ENCODE assay signal across 1 cellular context in the genomic region with DNA sequence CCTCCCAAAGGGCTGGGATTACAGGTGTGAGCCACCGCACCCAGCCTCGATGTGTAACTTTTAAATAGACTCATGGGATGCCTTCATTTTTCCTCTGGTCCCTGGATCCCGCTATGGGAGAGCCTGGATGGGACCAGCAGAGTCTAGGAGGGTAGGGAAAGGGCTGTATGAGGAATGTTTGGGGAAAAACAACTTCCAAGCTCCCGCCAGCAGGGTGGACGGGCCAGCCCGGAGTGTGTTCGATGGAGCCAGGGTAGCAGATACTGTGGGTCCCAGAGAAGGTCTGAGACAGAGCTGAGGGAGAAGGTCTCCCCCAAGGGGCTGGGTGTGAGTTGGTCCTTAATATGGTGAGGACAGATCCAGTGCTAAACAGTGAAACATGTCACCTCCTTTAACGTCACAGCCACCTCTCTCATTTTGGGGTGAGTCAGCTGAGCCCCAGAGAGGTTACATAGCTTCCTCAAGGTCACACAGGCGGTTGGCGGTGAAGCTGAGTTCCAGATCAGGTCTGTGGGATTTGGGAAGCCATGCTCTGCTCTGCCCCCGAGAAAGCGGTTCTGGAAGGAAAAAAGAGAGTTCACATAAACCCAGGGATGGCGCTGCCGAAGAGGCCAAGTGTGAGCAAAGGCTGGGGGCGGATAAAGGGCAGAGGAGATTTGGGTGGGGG.
TF ChIP-seq lines count a peak whose summit lies in the region.

No MANE protein-coding gene starts in this region.

TF ChIP-seq in WTC11, 78 proteins besides CTCF, POLR2A, EP300 and RAD21 (continued from another document):
- TF ChIP-seq ZNF425 (CRISPR knock-in tag; conservative IDR thresholded peaks at IDR 0.05) (no peak), JUN (CRISPR knock-in tag; IDR thresholded peaks at IDR 0.05) (no peak), ATF2 (CRISPR knock-in tag; IDR thresholded peaks at IDR 0.05; ENCODE audit: borderline replicate concordance, low read depth) (no peak)
